In genomic region chr3:59818-60217, GRCh38 we compare ENCODE assay signal across 16 cellular contexts.
DNase-seq lines count a peak whose midpoint lies in the region; ATAC-seq and TF ChIP-seq lines count a peak whose summit lies in the region.
"Had no signal": no experiment of that assay in that cellular context is flagged by ENCODE, and none has a peak within 500 bp of the region (broad histone marks: within the 10 kb centered on the region; RNA-seq: fewer than 3 reads in every experiment).

No MANE protein-coding gene starts in this region.

- peak; percentile 52 to 63 for ATAC-seq in right cardiac atrium
- no peak for ATAC-seq in stimulated activated naive B cell treated with anti-CD40 and anti-IgM and Interleukin-4, amounts not matched to agents 10 μg/mL and 1 μg/mL and 100 μg/mL, for 72 hours (replicated peaks)

- H2AFZ ChIP-seq in OCI-LY3 (ENCODE audit: low read depth, low read length): peak overlapping the region; percentile 1; the same call in 1 of the 2 replicates
- H2AFZ ChIP-seq in neural progenitor cell (replicated peaks): peak overlapping the region; percentile 26
- H2AFZ ChIP-seq: GM23248 had no signal

- H3K27me3 ChIP-seq in right cardiac atrium (ENCODE audit: control insufficient read depth, insufficient read depth): no peaks in the 10 kb centered on the region
- H3K27me3 ChIP-seq in left ventricle myocardium inferior (ENCODE audit: low read depth): no peaks in the 10 kb centered on the region
- no peaks in the 10 kb centered on the region for H3K27me3 ChIP-seq in OCI-LY3 (ENCODE audit: low read depth, low read length)
- H3K27me3 ChIP-seq in neural progenitor cell: no peaks in the 10 kb centered on the region

- H3K27ac ChIP-seq in right cardiac atrium (ENCODE audit: low read length): peak overlapping the region; percentile 52
- no peak overlapping the region for H3K27ac ChIP-seq in left ventricle myocardium inferior (replicated peaks)
- no peak overlapping the region for H3K27ac ChIP-seq in OCI-LY3 (ENCODE audit: low read length)
- H3K27ac ChIP-seq in neural progenitor cell: no peak overlapping the region
- H3K27ac ChIP-seq: GM23248 had no signal

- H3K9ac ChIP-seq in OCI-LY3 (ENCODE audit: low read length) (no peak overlapping the region), neural progenitor cell (no peak overlapping the region)
- H3K9ac ChIP-seq: GM23248 had no signal

- TF ChIP-seq CTCF in left ventricle myocardium inferior (IDR thresholded peaks at IDR 0.05; ENCODE audit: borderline replicate concordance) (no peak), OCI-LY3 (IDR thresholded peaks at IDR 0.05; ENCODE audit: low read depth, low read length) (no peak), neural progenitor cell (IDR thresholded peaks at IDR 0.05) (no peak)

- intact Hi-C loops in right cardiac atrium (cut with DNase I): no loop called here
- intact Hi-C loops in left ventricle myocardium inferior (cut with micrococcal nuclease): no loop called here

- no peaks in the 10 kb centered on the region for H3F3A ChIP-seq in neural progenitor cell (ENCODE audit: low read depth)

- no peaks in the 10 kb centered on the region for H3K36me3 ChIP-seq in left ventricle myocardium inferior
- no peaks in the 10 kb centered on the region for H3K36me3 ChIP-seq in OCI-LY3 (replicated peaks; ENCODE audit: low read depth, low read length)
- H3K36me3 ChIP-seq in neural progenitor cell: no peaks in the 10 kb centered on the region
- H3K36me3 ChIP-seq: HAP-1 had no signal

- DNase-seq in right cardiac atrium (no peak), left ventricle myocardium inferior (no peak), neural progenitor cell (ENCODE audit: low spot score) (no peak), amniotic stem cell (lab: John Stamatoyannopoulos, UW) (no peak)
- no peak for DNase-seq in stimulated activated naive B cell treated with anti-CD40 and anti-IgM and Interleukin-4, amounts not matched to agents 10 μg/mL and 1 μg/mL and 100 μg/mL, for 72 hours
- DNase-seq: C1 segment of cervical spinal cord; Calu3; CD4-positive, alpha-beta memory T cell; COR-L47; DMS53; DMS79 treated with DMSO at 0.1 percent for 48 hours; GF-D8; GM23248; HFFc6 had no signal

- peak overlapping the region; percentile 40 for H3K4me2 ChIP-seq in OCI-LY3 (ENCODE audit: low read length)
- H3K4me2 ChIP-seq in neural progenitor cell: no peak overlapping the region

- 55% methylated on average over 8 of the region's 8 CpGs for WGBS in right cardiac atrium

- H3K9me3 ChIP-seq in right cardiac atrium (ENCODE audit: control insufficient read depth, low read length) (no peaks in the 10 kb centered on the region), left ventricle myocardium inferior (replicated peaks) (no peaks in the 10 kb centered on the region), OCI-LY3 (ENCODE audit: insufficient read depth, low read length) (no peaks in the 10 kb centered on the region), neural progenitor cell (ENCODE audit: low read depth) (no peaks in the 10 kb centered on the region)
- H3K9me3 ChIP-seq: HAP-1 had no signal

- no peak overlapping the region for H3K27ac Mint-ChIP-seq in neural progenitor cell
- no peak overlapping the region for H3K27ac Mint-ChIP-seq in stimulated activated naive B cell treated with anti-CD40 and anti-IgM and Interleukin-4, amounts not matched to agents 10 μg/mL and 1 μg/mL and 100 μg/mL, for 72 hours
- H3K27ac Mint-ChIP-seq: CD4-positive, alpha-beta memory T cell; HFFc6 had no signal

- H3K27me3 Mint-ChIP-seq in neural progenitor cell (ENCODE audit: insufficient read depth, low read depth): peaks cover 3% of the 10 kb centered on the region
- peaks cover 4 to 15% of the 10 kb centered on the region in 2 donors for H3K27me3 Mint-ChIP-seq in stimulated activated naive B cell treated with anti-CD40 and anti-IgM and Interleukin-4, amounts not matched to agents 10 μg/mL and 1 μg/mL and 100 μg/mL, for 72 hours

- H3K4me1 Mint-ChIP-seq in neural progenitor cell: peaks cover 24% of the 10 kb centered on the region
- no peaks in the 10 kb centered on the region for H3K4me1 Mint-ChIP-seq in stimulated activated naive B cell treated with anti-CD40 and anti-IgM and Interleukin-4, amounts not matched to agents 10 μg/mL and 1 μg/mL and 100 μg/mL, for 72 hours
- H3K4me1 Mint-ChIP-seq: CD4-positive, alpha-beta memory T cell had no signal

- no peaks in the 10 kb centered on the region for H3K36me3 Mint-ChIP-seq in neural progenitor cell
- H3K36me3 Mint-ChIP-seq in stimulated activated naive B cell treated with anti-CD40 and anti-IgM and Interleukin-4, amounts not matched to agents 10 μg/mL and 1 μg/mL and 100 μg/mL, for 72 hours: no peaks in the 10 kb centered on the region
- H3K36me3 Mint-ChIP-seq: CD4-positive, alpha-beta memory T cell had no signal

- H3K79me2 ChIP-seq in OCI-LY3 (ENCODE audit: low read length): no peaks in the 10 kb centered on the region
- no peaks in the 10 kb centered on the region for H3K79me2 ChIP-seq in neural progenitor cell (ENCODE audit: low read depth)

- H4K20me1 ChIP-seq in OCI-LY3 (ENCODE audit: insufficient read depth, low read length) (no peaks in the 10 kb centered on the region), neural progenitor cell (ENCODE audit: low read depth) (no peaks in the 10 kb centered on the region)

- no peak overlapping the region for H3K4me3 Mint-ChIP-seq in neural progenitor cell
- no peak overlapping the region for H3K4me3 Mint-ChIP-seq in stimulated activated naive B cell treated with anti-CD40 and anti-IgM and Interleukin-4, amounts not matched to agents 10 μg/mL and 1 μg/mL and 100 μg/mL, for 72 hours
- H3K4me3 Mint-ChIP-seq: CD4-positive, alpha-beta memory T cell; HFFc6 had no signal

- no peak overlapping the region for H3K4me3 ChIP-seq in right cardiac atrium (ENCODE audit: low read length)
- H3K4me3 ChIP-seq in left ventricle myocardium inferior: no peak overlapping the region
- H3K4me3 ChIP-seq in OCI-LY3 (ENCODE audit: low read length): 0 out of 2 replicates have a peak overlapping the region, but pooled peaks have one; percentile 20
- no peak overlapping the region for H3K4me3 ChIP-seq in neural progenitor cell
- H3K4me3 ChIP-seq: GM23248, HAP-1 had no signal

- H3K4me1 ChIP-seq in right cardiac atrium (ENCODE audit: control insufficient read depth, insufficient read depth, low read length) (no peaks in the 10 kb centered on the region), left ventricle myocardium inferior (peaks cover 8% of the 10 kb centered on the region), OCI-LY3 (ENCODE audit: low read length) (peaks cover 9% of the 10 kb centered on the region), neural progenitor cell (peaks cover 10% of the 10 kb centered on the region)
- H3K4me1 ChIP-seq: HAP-1 had no signal

- no peaks in the 10 kb centered on the region for H3K9me3 Mint-ChIP-seq in neural progenitor cell
- H3K9me3 Mint-ChIP-seq in stimulated activated naive B cell treated with anti-CD40 and anti-IgM and Interleukin-4, amounts not matched to agents 10 μg/mL and 1 μg/mL and 100 μg/mL, for 72 hours: no peaks in the 10 kb centered on the region

Comparison
In these comparisons a context has a peak if more than half of its experiments do, and no peak if none do; other contexts are left out.
1. ATAC-seq: peak in right cardiac atrium (2 of 2); none in stimulated activated naive B cell treated with anti-CD40 and anti-IgM and Interleukin-4, amounts not matched to agents 10 μg/mL and 1 μg/mL and 100 μg/mL, for 72 hours (0 of 2).